Comparison of ENCODE assay signal across 1 cellular context in genomic region chr9:9112001-9112725, GRCh38.
TF ChIP-seq lines count a peak whose summit lies in the region.

No MANE protein-coding gene starts in this region.

TF ChIP-seq in SK-N-SH, 30 proteins besides CTCF, POLR2A, EP300 and RAD21 (continued from another document):
- TF ChIP-seq IRF3 (IDR thresholded peaks at IDR 0.05; ENCODE audit: low read depth, low read length) (no peak), ZBTB33 (IDR thresholded peaks at IDR 0.05; ENCODE audit: borderline replicate concordance, low read depth) (no peak), USF2 (IDR thresholded peaks at IDR 0.05; ENCODE audit: borderline replicate concordance, low read depth, low read length) (no peak), MEF2A (IDR thresholded peaks at IDR 0.05; ENCODE audit: borderline replicate concordance, low read depth) (no peak), SIN3A (IDR thresholded peaks at IDR 0.05; ENCODE audit: borderline replicate concordance, low read depth, low read length) (no peak), RXRA (IDR thresholded peaks at IDR 0.05; ENCODE audit: borderline replicate concordance, low read depth) (no peak), GATA2 (CRISPR knock-in tag; IDR thresholded peaks at IDR 0.05) (no peak), MAX (IDR thresholded peaks at IDR 0.05; ENCODE audit: low read depth) (no peak), NRF1 (IDR thresholded peaks at IDR 0.05; ENCODE audit: low read depth, low read length) (no peak)
